In genomic region chr1:154337253-154337894, GRCh38 we compare ENCODE assay signal across 22 cellular contexts. TPM values are rescaled to one million over a fixed set of nuclear protein-coding genes. Genes with fewer than 3 reads are reported as not detected.
A peak's percentile ranks its signal among the peaks of the same experiment; 100 is the strongest.
DNase-seq lines count a peak whose midpoint lies in the region; FAIRE-seq and TF ChIP-seq lines count a peak whose summit lies in the region.
"Had no signal": no experiment of that assay in that cellular context is flagged by ENCODE, and none has a peak within 500 bp of the region (broad histone marks: within the 10 kb centered on the region; RNA-seq: fewer than 3 reads in every experiment).

No MANE protein-coding gene starts in this region.

- peak overlapping the region; percentile 54 for H3K4me3 Mint-ChIP-seq in activated naive CD4-positive, alpha-beta T cell treated with anti-CD3 and anti-CD28 coated beads, Interleukin-2, amount 50 U/mL, for 24 hours
- no peak overlapping the region for H3K4me3 Mint-ChIP-seq in endothelial cell (ENCODE audit: unreplicated experiment)
- H3K4me3 Mint-ChIP-seq: dendritic cell treated with granulocyte-macrophage colony-stimulating factor and Interleukin-4, amounts not matched to agents 40 ng/mL and 50 ng/mL, for 4 days had no signal

- H3K27me3 Mint-ChIP-seq in activated naive CD4-positive, alpha-beta T cell treated with anti-CD3 and anti-CD28 coated beads, Interleukin-2, amount 50 U/mL, for 24 hours: no peaks in the 10 kb centered on the region
- peaks cover 15% of the 10 kb centered on the region for H3K27me3 Mint-ChIP-seq in endothelial cell (ENCODE audit: unreplicated experiment)
- H3K27me3 Mint-ChIP-seq: dendritic cell treated with granulocyte-macrophage colony-stimulating factor and Interleukin-4, amounts not matched to agents 40 ng/mL and 50 ng/mL, for 4 days had no signal

- intact Hi-C loops in kidney (cut with DNase I): no loop called here

- no peaks in the 10 kb centered on the region for H3K4me1 ChIP-seq in kidney (ENCODE audit: control insufficient read depth in 1 of 2, insufficient read depth in 1 of 2, low read depth in 1 of 2, low read length in 2 of 2)

- H3K4me3 ChIP-seq in kidney (ENCODE audit: low read length in 2 of 2): no peak overlapping the region
- H3K4me3 ChIP-seq: body of pancreas, GM23248 had no signal

- TF ChIP-seq CTCF in VCaP (conservative IDR thresholded peaks at IDR 0.05): no peak
- no peak for TF ChIP-seq CTCF in endothelial cell (IDR thresholded peaks at IDR 0.05; ENCODE audit: unreplicated experiment)
- no peak for TF ChIP-seq CTCF in kidney (IDR thresholded peaks at IDR 0.05; ENCODE audit: borderline replicate concordance, extremely low read depth, insufficient read depth)

- no peak for FAIRE-seq in kidney (lab: Jason Lieb, UNC)
- FAIRE-seq: G401.6, GM12892 had no signal

- DNase-seq in activated naive CD4-positive, alpha-beta T cell (lab: John Stamatoyannopoulos, UW): no peak
- DNase-seq in endothelial cell (ENCODE audit: low spot score) (no peak), NCI-H1417 (lab: John Stamatoyannopoulos, UW) (no peak), GM03348 (ENCODE audit: low spot score) (no peak), kidney (no peak), SKM-1 (lab: John Stamatoyannopoulos, UW; ENCODE audit: unreplicated experiment) (no peak)
- DNase-seq: activated gamma-delta T cell, body of pancreas, GM23248, MV-4-11, NCI-H69, right cardiac atrium, SIG-M5, T-helper 9 cell had no signal

- H3K36me3 Mint-ChIP-seq in activated naive CD4-positive, alpha-beta T cell treated with anti-CD3 and anti-CD28 coated beads, Interleukin-2, amount 50 U/mL, for 24 hours: peaks cover 20% of the 10 kb centered on the region
- peaks cover 46% of the 10 kb centered on the region for H3K36me3 Mint-ChIP-seq in endothelial cell (ENCODE audit: low read depth, unreplicated experiment)

- peaks cover 0 to 11% of the 10 kb centered on the region in 2 donors for H3K36me3 ChIP-seq in kidney (ENCODE audit: control insufficient read depth in 1 of 2, insufficient read depth in 2 of 2, low read length in 2 of 2)

- H3K4me1 Mint-ChIP-seq in activated naive CD4-positive, alpha-beta T cell treated with anti-CD3 and anti-CD28 coated beads, Interleukin-2, amount 50 U/mL, for 24 hours: peaks cover 74% of the 10 kb centered on the region
- peaks cover 26% of the 10 kb centered on the region for H3K4me1 Mint-ChIP-seq in endothelial cell (ENCODE audit: unreplicated experiment)

- H3K9ac ChIP-seq in kidney (ENCODE audit: low read length in 2 of 2): no peak overlapping the region
- H3K9ac ChIP-seq: GM23248 had no signal

- H3K9me3 Mint-ChIP-seq in activated naive CD4-positive, alpha-beta T cell treated with anti-CD3 and anti-CD28 coated beads, Interleukin-2, amount 50 U/mL, for 24 hours: no peaks in the 10 kb centered on the region
- H3K9me3 Mint-ChIP-seq in endothelial cell (ENCODE audit: unreplicated experiment): no peaks in the 10 kb centered on the region
- H3K9me3 Mint-ChIP-seq: dendritic cell treated with granulocyte-macrophage colony-stimulating factor and Interleukin-4, amounts not matched to agents 40 ng/mL and 50 ng/mL, for 4 days had no signal

- no peaks in the 10 kb centered on the region for H3K9me3 ChIP-seq in kidney (ENCODE audit: control insufficient read depth in 1 of 2, low read length in 2 of 2)
- H3K9me3 ChIP-seq: body of pancreas had no signal

- peak overlapping the region; percentile 93 for H3K27ac Mint-ChIP-seq in activated naive CD4-positive, alpha-beta T cell treated with anti-CD3 and anti-CD28 coated beads, Interleukin-2, amount 50 U/mL, for 24 hours
- peak overlapping the region; percentile 24 for H3K27ac Mint-ChIP-seq in endothelial cell (ENCODE audit: unreplicated experiment)
- H3K27ac Mint-ChIP-seq: dendritic cell treated with granulocyte-macrophage colony-stimulating factor and Interleukin-4, amounts not matched to agents 40 ng/mL and 50 ng/mL, for 4 days had no signal

- peak overlapping the region; percentile 10; the same call in 1 of the 2 replicates for H3K27ac ChIP-seq in VCaP
- peak overlapping the region in 1 of 2 donors; percentile 11 for H3K27ac ChIP-seq in kidney (ENCODE audit: low read depth in 2 of 2, low read length in 2 of 2)
- H3K27ac ChIP-seq: body of pancreas, GM23248 had no signal

RNA-seq across cellular contexts. Expression of gene ATP8B2, which starts 12.0 kb away (rescaled TPM):
- total RNA-seq in endothelial cell (ENCODE audit: unreplicated experiment): 58.1 TPM
- total RNA-seq in kidney: 40.9 TPM
- polyA plus RNA-seq in kidney (ENCODE audit: insufficient read depth, low read depth, low replicate concordance): 6.2 TPM

RNA-seq across cellular contexts. Expression of gene AQP10, which starts 16.5 kb away (rescaled TPM):
- total RNA-seq in endothelial cell (ENCODE audit: unreplicated experiment) (not detected), kidney (not detected)
- polyA plus RNA-seq in kidney (ENCODE audit: insufficient read depth, low read depth, low replicate concordance): not detected
- total RNA-seq: GM23248, left lobe of liver, OCI-LY7, subcutaneous adipose tissue had no signal
- polyA plus RNA-seq: GM23248 had no signal
